Comparison of ENCODE assay signal across 8 cellular contexts in genomic region chr10:92572362-92573090, GRCh38. TPM values are rescaled to one million over a fixed set of nuclear protein-coding genes. Genes with fewer than 3 reads are reported as not detected.
A peak's percentile ranks its signal among the peaks of the same experiment; 100 is the strongest.
DNase-seq lines count a peak whose midpoint lies in the region; ATAC-seq, FAIRE-seq and TF ChIP-seq lines count a peak whose summit lies in the region.

No MANE protein-coding gene starts in this region.

- H2AFZ ChIP-seq in DND-41 (ENCODE audit: low read depth, low read length) (peak overlapping the region; percentile 100; the same call in 1 of the 2 replicates), MM.1S (ENCODE audit: low read length) (peak overlapping the region; percentile 100)

- TF ChIP-seq CTCF in DND-41 (IDR thresholded peaks at IDR 0.05; ENCODE audit: borderline replicate concordance, extremely low read depth, low read length, poor library complexity, severe bottlenecking) (no peak), MM.1S (IDR thresholded peaks at IDR 0.05; ENCODE audit: low read length) (no peak; the same call in 1 of the 2 replicates), neutrophil (IDR thresholded peaks at IDR 0.05) (no peak)

- H3K9me3 ChIP-seq in DND-41 (ENCODE audit: insufficient read depth, low read length, severe bottlenecking) = no peaks in the 10 kb centered on the region
- no peaks in the 10 kb centered on the region for H3K9me3 ChIP-seq in MM.1S (replicated peaks; ENCODE audit: insufficient read depth, low read length)
- no peaks in the 10 kb centered on the region for H3K9me3 ChIP-seq in ectodermal cell (ENCODE audit: control insufficient read depth, low read length)
- no peaks in the 10 kb centered on the region for H3K9me3 ChIP-seq in neutrophil

- peaks cover 31% of the 10 kb centered on the region for H3K4me1 ChIP-seq in DND-41 (ENCODE audit: insufficient read depth, low read length)
- peaks cover 7% of the 10 kb centered on the region; the same call in 1 of the 2 replicates for H3K4me1 ChIP-seq in MM.1S (ENCODE audit: low read length)
- H3K4me1 ChIP-seq in ectodermal cell (ENCODE audit: control insufficient read depth, insufficient read depth, low read length) = peaks cover 14% of the 10 kb centered on the region
- H3K4me1 ChIP-seq in neutrophil (ENCODE audit: control insufficient read depth in 1 of 2, insufficient read depth in 1 of 2, low read depth in 1 of 2, low read length in 1 of 2) = peaks cover 29 to 38% of the 10 kb centered on the region in 2 experiments

- H4K20me1 ChIP-seq in DND-41 (ENCODE audit: insufficient read depth, low read length) (peaks cover 12% of the 10 kb centered on the region; the same call in 1 of the 2 replicates), MM.1S (ENCODE audit: insufficient read depth, low read length) (no peaks in the 10 kb centered on the region)

- peak overlapping the region; percentile 93 for H3K9ac ChIP-seq in DND-41 (ENCODE audit: low read depth, low read length)
- H3K9ac ChIP-seq in MM.1S (ENCODE audit: low read length) = peak overlapping the region; percentile 98; the same call in 1 of the 2 replicates

- H3F3A ChIP-seq in MM.1S (ENCODE audit: insufficient read depth, low read length) = peaks cover 10% of the 10 kb centered on the region; the same call in 1 of the 2 replicates

- H3K36me3 ChIP-seq in DND-41 (ENCODE audit: insufficient read depth, low read length) (peaks cover 11% of the 10 kb centered on the region), MM.1S (replicated peaks; ENCODE audit: insufficient read depth, low read length) (no peaks in the 10 kb centered on the region), ectodermal cell (ENCODE audit: control insufficient read depth, insufficient read depth, low read length) (no peaks in the 10 kb centered on the region), neutrophil (no peaks in the 10 kb centered on the region)

- no peak for DNase-seq in DND-41
- DNase-seq in MM.1S = no peak
- no peak for DNase-seq in NCI-H2029 treated with DMSO at 0.1 percent for 48 hours (lab: John Stamatoyannopoulos, UW)
- DNase-seq in frontal cortex (ENCODE audit: low spot score in 2 of 2) = no peak

- H3K27ac ChIP-seq in DND-41 (ENCODE audit: low read length) (peak overlapping the region; percentile 37), MM.1S (ENCODE audit: low read length) (peak overlapping the region; percentile 96; the same call in 1 of the 2 replicates), ectodermal cell (ENCODE audit: insufficient read depth, low read depth, low read length, poor library complexity, severe bottlenecking) (no peak overlapping the region), neutrophil (no peak overlapping the region)

- H3K4me3 ChIP-seq in DND-41 (ENCODE audit: low read depth in 1 of 2, low read length in 2 of 2) = peak overlapping the region; percentile 76 to 95; a peak in 3 of 4 replicates
- peak overlapping the region; percentile 97 for H3K4me3 ChIP-seq in MM.1S (ENCODE audit: low read length)
- peak overlapping the region; percentile 73 for H3K4me3 ChIP-seq in ectodermal cell (ENCODE audit: insufficient read depth, low read depth, low read length)
- peak overlapping the region; percentile 87 to 95 for H3K4me3 ChIP-seq in neutrophil (ENCODE audit: low read depth in 1 of 2, low read length in 1 of 2)

- H3K27me3 ChIP-seq in DND-41 (ENCODE audit: insufficient read depth, low read length, poor library complexity) (no peaks in the 10 kb centered on the region), MM.1S (replicated peaks; ENCODE audit: insufficient read depth, low read length) (no peaks in the 10 kb centered on the region), ectodermal cell (ENCODE audit: control insufficient read depth, insufficient read depth, low read length, poor library complexity, severe bottlenecking) (no peaks in the 10 kb centered on the region), neutrophil (no peaks in the 10 kb centered on the region)

- ATAC-seq in DND-41 (ENCODE audit: insufficient read depth, low read depth) = no peak
- no peak for ATAC-seq in GM21528 (IDR thresholded peaks at IDR 0.05; ENCODE audit: low FRiP score, unreplicated experiment)
- no peak for ATAC-seq in GM21825 (IDR thresholded peaks at IDR 0.05; ENCODE audit: unreplicated experiment)

- FAIRE-seq in frontal cortex (lab: Jason Lieb, UNC) = no peak

- H3K4me2 ChIP-seq in DND-41 (ENCODE audit: insufficient read depth, low read length) (peak overlapping the region; percentile 90), MM.1S (ENCODE audit: low read depth, low read length) (peak overlapping the region; percentile 94)

- no peaks in the 10 kb centered on the region for H3K9me2 ChIP-seq in MM.1S (replicated peaks; ENCODE audit: insufficient read depth, low read length)

- peaks cover 59% of the 10 kb centered on the region for H3K79me2 ChIP-seq in DND-41 (ENCODE audit: insufficient read depth, low read length)
- H3K79me2 ChIP-seq in MM.1S (ENCODE audit: low read length) = peaks cover 60% of the 10 kb centered on the region

- 42 to 44% methylated on average over 8 of the region's 8 CpGs for WGBS in ectodermal cell, 2 experiments

RNA-seq across cellular contexts. Expression of gene IDE, which starts 1.4 kb away (rescaled TPM):
- polyA plus RNA-seq in ectodermal cell (2013, experiment 1 of 4) = 38.7 TPM
- polyA plus RNA-seq in ectodermal cell (2013, experiment 2 of 4) = 37.8 TPM
- polyA plus RNA-seq in ectodermal cell (2013, experiment 3 of 4) = 27.3 TPM
- 30.2 TPM for polyA plus RNA-seq in ectodermal cell (2013, experiment 4 of 4)
- 15.9 TPM for total RNA-seq in frontal cortex

RNA-seq across cellular contexts. Expression of gene KIF11, which starts 20.4 kb away (rescaled TPM):
- 61.4 TPM for polyA plus RNA-seq in ectodermal cell (2013, experiment 1 of 4)
- polyA plus RNA-seq in ectodermal cell (2013, experiment 2 of 4) = 63.4 TPM
- polyA plus RNA-seq in ectodermal cell (2013, experiment 3 of 4) = 56.2 TPM
- 55.2 TPM for polyA plus RNA-seq in ectodermal cell (2013, experiment 4 of 4)
- 5.3 TPM for total RNA-seq in frontal cortex

Comparison
In these comparisons a context has a peak if more than half of its experiments do, and no peak if none do; other contexts are left out.
1. H3K27ac ChIP-seq: peak in DND-41 (single experiment) and MM.1S (single experiment); none in ectodermal cell (single experiment) and neutrophil (single experiment).
2. Peak in every context shown above with its lines, with median percentiles within 50 percentile points of each other: H3K4me3 ChIP-seq.